Comparison of ENCODE assay signal across 24 cellular contexts in the genomic region with DNA sequence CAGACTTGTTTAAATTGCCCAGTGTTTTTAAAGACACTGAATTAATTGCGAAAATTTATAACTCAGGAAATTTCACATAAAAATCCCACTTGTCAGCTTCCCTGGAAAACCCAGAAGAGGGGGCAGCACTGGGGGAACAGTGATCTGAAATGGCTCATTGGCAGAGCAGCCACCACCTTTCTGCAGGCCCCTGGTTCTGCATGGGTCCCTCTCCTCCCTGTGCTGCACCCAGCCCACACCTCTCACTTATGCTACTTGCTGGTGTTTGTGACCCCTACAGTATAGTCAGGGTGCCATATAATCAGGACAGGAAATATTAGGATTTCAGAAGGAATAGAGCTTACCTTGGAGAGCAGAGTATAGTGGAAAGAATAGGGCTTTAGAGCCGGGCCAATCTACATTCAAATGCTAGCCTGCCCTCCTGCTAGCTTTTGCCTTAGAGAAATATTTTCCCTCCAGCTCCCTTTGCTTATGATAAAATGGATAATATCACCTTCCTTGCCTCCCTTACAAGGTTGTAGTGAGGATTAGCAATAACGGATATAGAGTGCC. TPM values are rescaled to one million over a fixed set of nuclear protein-coding genes. Genes with fewer than 3 reads are reported as not detected.
"Had no signal": no experiment of that assay in that cellular context is flagged by ENCODE, and none has a peak within 500 bp of the region (broad histone marks: within the 10 kb centered on the region; RNA-seq: fewer than 3 reads in every experiment).

No MANE protein-coding gene starts in this region.

- H3K9me3 Mint-ChIP-seq: naive thymus-derived CD4-positive, alpha-beta T cell; natural killer cell treated with Interleukin-12 subunit alpha and Interleukin-12 subunit beta and Interleukin-15 and Interleukin-18, amount 100 ng/mL, for 72 hours; neural crest cell; stimulated activated memory B cell treated with anti-CD40 and anti-IgM and Interleukin-4, amounts not matched to agents 10 μg/mL and 1 μg/mL and 100 μg/mL, for 72 hours; type B pancreatic cell had no signal

- H3K4me2 ChIP-seq: hepatocyte, smooth muscle cell had no signal

- H3K9me3 ChIP-seq: left ventricle myocardium inferior, mucosa of descending colon, neutrophil, right atrium auricular region, right lobe of liver, tibial nerve, uterus had no signal

- H2AFZ ChIP-seq: hepatocyte, parathyroid adenoma had no signal

- ATAC-seq: mucosa of descending colon; naive thymus-derived CD4-positive, alpha-beta T cell; natural killer cell treated with Interleukin-12 subunit alpha and Interleukin-12 subunit beta and Interleukin-15 and Interleukin-18, amount 100 ng/mL, for 72 hours; right lobe of liver; stimulated activated memory B cell treated with anti-CD40 and anti-IgM and Interleukin-4, amounts not matched to agents 10 μg/mL and 1 μg/mL and 100 μg/mL, for 72 hours had no signal

- H3K9ac ChIP-seq: parathyroid adenoma had no signal

- H3K4me3 ChIP-seq: hepatocyte, left ventricle myocardium inferior, lung, mucosa of descending colon, right atrium auricular region, right lobe of liver, smooth muscle cell, tibial nerve, uterus had no signal

- H3K27me3 Mint-ChIP-seq: naive thymus-derived CD4-positive, alpha-beta T cell; natural killer cell treated with Interleukin-12 subunit alpha and Interleukin-12 subunit beta and Interleukin-15 and Interleukin-18, amount 100 ng/mL, for 72 hours; stimulated activated memory B cell treated with anti-CD40 and anti-IgM and Interleukin-4, amounts not matched to agents 10 μg/mL and 1 μg/mL and 100 μg/mL, for 72 hours; type B pancreatic cell had no signal

- H3K36me3 ChIP-seq: neutrophil, uterus had no signal

- H3K27ac Mint-ChIP-seq: natural killer cell treated with Interleukin-12 subunit alpha and Interleukin-12 subunit beta and Interleukin-15 and Interleukin-18, amount 100 ng/mL, for 72 hours; stimulated activated memory B cell treated with anti-CD40 and anti-IgM and Interleukin-4, amounts not matched to agents 10 μg/mL and 1 μg/mL and 100 μg/mL, for 72 hours; type B pancreatic cell had no signal

- H3K4me3 Mint-ChIP-seq: naive thymus-derived CD4-positive, alpha-beta T cell; natural killer cell treated with Interleukin-12 subunit alpha and Interleukin-12 subunit beta and Interleukin-15 and Interleukin-18, amount 100 ng/mL, for 72 hours; neural crest cell; stimulated activated memory B cell treated with anti-CD40 and anti-IgM and Interleukin-4, amounts not matched to agents 10 μg/mL and 1 μg/mL and 100 μg/mL, for 72 hours; type B pancreatic cell had no signal

- H3K4me1 ChIP-seq: parathyroid adenoma, right atrium auricular region, right lobe of liver, uterus had no signal

- H3K27me3 ChIP-seq: hepatocyte, neutrophil, right atrium auricular region, right lobe of liver, tibial nerve, uterus had no signal

- DNase-seq: islet precursor cell; left ventricle myocardium inferior; midbrain; mucosa of descending colon; naive thymus-derived CD4-positive, alpha-beta T cell; occipital lobe; right lobe of liver; stimulated activated CD4-positive, alpha-beta T cell treated with anti-CD3 and anti-CD28 coated beads, Interleukin-1b, Interleukin-23, amount 100 ng/mL, for 48 hours; stimulated activated CD4-positive, alpha-beta T cell treated with anti-CD3 and anti-CD28 coated beads, Interleukin-2, amount 100 ng/mL, for 48 hours; stimulated activated CD4-positive, alpha-beta T cell treated with anti-CD3 and anti-CD28 coated beads, Interleukin-4, amount 100 ng/mL, for 4 hours; stimulated activated CD8-positive, alpha-beta memory T cell treated with anti-CD3 and anti-CD28 coated beads, Interleukin-4, amount 100 ng/mL, for 48 hours; stimulated activated naive CD4-positive, alpha-beta T cell treated with Interleukin-2 at 50 U/mL for 16 hours; uterus had no signal

- H3K4me1 Mint-ChIP-seq: neural crest cell; stimulated activated memory B cell treated with anti-CD40 and anti-IgM and Interleukin-4, amounts not matched to agents 10 μg/mL and 1 μg/mL and 100 μg/mL, for 72 hours had no signal

- H3K27ac ChIP-seq: hepatocyte, left ventricle myocardium inferior, neutrophil, parathyroid adenoma, right atrium auricular region, right lobe of liver, tibial nerve, uterus had no signal

RNA-seq across cellular contexts. Expression of gene C11orf96, which starts 28.5 kb away (rescaled TPM):
- polyA plus RNA-seq: naive thymus-derived CD4-positive, alpha-beta T cell had no signal
